Comparison of ENCODE assay signal across 28 cellular contexts in the genomic region with DNA sequence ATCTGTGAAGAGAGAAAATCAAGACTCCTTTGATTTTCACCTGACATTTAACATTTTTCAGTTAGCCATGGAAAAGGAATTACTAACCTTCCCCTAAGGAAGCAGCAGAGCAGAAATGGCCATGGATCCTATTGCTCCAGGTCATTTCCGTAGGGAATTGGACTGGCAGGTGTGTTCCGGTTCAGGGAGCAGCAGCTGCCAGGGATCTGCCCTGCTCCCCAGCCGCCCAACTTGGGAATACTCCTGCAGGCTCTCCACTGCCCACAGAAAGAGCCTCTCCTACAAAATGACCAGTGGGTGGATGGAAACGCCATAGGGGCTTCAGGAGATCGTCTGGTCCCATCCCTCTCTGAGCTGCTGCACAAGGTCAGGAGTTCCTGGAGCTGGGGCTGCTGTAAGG.
DNase-seq lines count a peak whose midpoint lies in the region; ATAC-seq and TF ChIP-seq lines count a peak whose summit lies in the region.
"Had no signal": no experiment of that assay in that cellular context is flagged by ENCODE, and none has a peak within 500 bp of the region (broad histone marks: within the 10 kb centered on the region; RNA-seq: fewer than 3 reads in every experiment).

No MANE protein-coding gene starts in this region.

- TF ChIP-seq EP300 in gastroesophageal sphincter (IDR thresholded peaks at IDR 0.05), result no peak

- H3K27me3 ChIP-seq in IMR-90 (ENCODE audit: control insufficient read depth, insufficient read depth, low read length) (no peaks in the 10 kb centered on the region), gastroesophageal sphincter (peaks cover 9% of the 10 kb centered on the region)
- H3K27me3 ChIP-seq: colonic mucosa, right atrium auricular region had no signal

- no peak overlapping the region for H2BK5ac ChIP-seq in IMR-90 (ENCODE audit: low read depth, low read length, poor library complexity, severe bottlenecking)

- no peak overlapping the region for H2BK120ac ChIP-seq in IMR-90 (ENCODE audit: low read depth, low read length)

- BruUV-seq in IMR-90 (replicated peaks; lab: Mats Ljungman, UMichigan), result no TSS peak

- no peaks in the 10 kb centered on the region for H4K20me1 ChIP-seq in IMR-90 (ENCODE audit: insufficient read depth, low read length)

- H3K27me3 Mint-ChIP-seq in type B pancreatic cell, result no peaks in the 10 kb centered on the region

- no peaks in the 10 kb centered on the region for H3K9me3 ChIP-seq in IMR-90 (ENCODE audit: control insufficient read depth, insufficient read depth, low read length)
- peaks cover 0 to 7% (median 0%) of the 10 kb centered on the region in 3 donors for H3K9me3 ChIP-seq in gastroesophageal sphincter
- H3K9me3 ChIP-seq: colonic mucosa, spleen had no signal

- H4K5ac ChIP-seq in IMR-90 (ENCODE audit: low read depth, low read length), result no peak overlapping the region

- H3K79me1 ChIP-seq in IMR-90 (ENCODE audit: low read depth in 1 of 2, low read length in 2 of 2), result no peaks in the 10 kb centered on the region

- H4K91ac ChIP-seq in IMR-90 (ENCODE audit: insufficient read depth, low read depth, low read length), result no peak overlapping the region

- H2BK15ac ChIP-seq in IMR-90 (ENCODE audit: low read depth, low read length), result no peak overlapping the region

- CTCF ChIA-PET in IMR-90 (lab: Yijun Ruan, JAX), result no interaction called here

- no peak overlapping the region for H3K23ac ChIP-seq in IMR-90 (ENCODE audit: low read depth, low read length)

- no peak overlapping the region for H3K27ac Mint-ChIP-seq in type B pancreatic cell
- H3K27ac Mint-ChIP-seq: activated B cell treated with CpG ODN at 0.5 μM for 24 hours; CD8-positive, alpha-beta memory T cell; IgD-negative memory B cell; stimulated activated memory B cell treated with anti-CD40 and anti-IgM and Interleukin-4, amounts not matched to agents 10 μg/mL and 1 μg/mL and 100 μg/mL, for 72 hours had no signal

- TF ChIP-seq POLR2A in IMR-90 (IDR thresholded peaks at IDR 0.05; ENCODE audit: low read depth, low read length), result no peak
- TF ChIP-seq POLR2A in gastroesophageal sphincter (IDR thresholded peaks at IDR 0.05), result no peak

- peak; percentile 49 to 72 (median 61) for DNase-seq in NCI-H1417 (lab: John Stamatoyannopoulos, UW)
- DNase-seq in NCI-H1417 treated with DMSO at 0.1 percent for 48 hours (lab: John Stamatoyannopoulos, UW), result no peak
- DNase-seq in IMR-90, result no peak
- peak; percentile 43 for DNase-seq in NCI-H2171 treated with DMSO at 0.1 percent for 48 hours (lab: John Stamatoyannopoulos, UW)
- DNase-seq in left colon, result no peak
- DNase-seq in NCI-H2227 (lab: John Stamatoyannopoulos, UW; ENCODE audit: unreplicated experiment), result no peak
- no peak for DNase-seq in type B pancreatic cell (ENCODE audit: extremely low spot score, unreplicated experiment)
- DNase-seq: 8988T; activated B cell treated with CpG ODN at 0.5 μM for 24 hours; activated CD4-positive, alpha-beta T cell treated with anti-CD3 and anti-CD28 coated beads, Interleukin-2, amount 50 U/mL, for 4 hours; activated CD8-positive, alpha-beta memory T cell treated with anti-CD3 and anti-CD28 coated beads, Interleukin-2, amount 50 U/mL, for 4 hours; activated naive CD4-positive, alpha-beta T cell treated with anti-CD3 and anti-CD28 coated beads, Interleukin-2, amount 50 U/mL, for 16 hours; AML-193; CD8-positive, alpha-beta memory T cell; colonic mucosa; effector memory CD4-positive, alpha-beta T cell; erythroblast; heart right ventricle; NCI-H1436; PC-3; spleen; stimulated activated CD4-positive, alpha-beta T cell treated with anti-CD3 and anti-CD28 coated beads, Interleukin-2, amount 100 ng/mL, for 48 hours; T-helper 9 cell had no signal

- no peak overlapping the region for H3K4me3 ChIP-seq in IMR-90 (ENCODE audit: insufficient read depth, low read depth, low read length)
- no peak overlapping the region for H3K4me3 ChIP-seq in gastroesophageal sphincter
- H3K4me3 ChIP-seq: colonic mucosa, heart right ventricle, right atrium auricular region had no signal

- WGBS in IMR-90 (ENCODE audit: extremely low coverage in 2 of 2, insufficient read length in 1 of 2), 2 experiments, result 0% methylated on average over 1 of the region's 5 CpGs; no CpG with 5 or more reads in 1 of the 2 experiments
- WGBS in gastroesophageal sphincter (ENCODE audit: low coverage in 1 of 2), 2 donors, result 51 to 74% methylated on average over 2 to 5 of the region's 5 CpGs

- no peak overlapping the region for H3K56ac ChIP-seq in IMR-90 (ENCODE audit: extremely low read depth, insufficient read depth, low read length)

- in situ Hi-C loops in IMR-90 (cut with MboI; ENCODE audit: low sequenced_read_pairs), result no loop called here

- peak overlapping the region; percentile 13 for H2AK9ac ChIP-seq in IMR-90 (replicated peaks; ENCODE audit: low read depth, low read length, poor library complexity)

- H3K9me3 Mint-ChIP-seq in type B pancreatic cell, result no peaks in the 10 kb centered on the region
- H3K9me3 Mint-ChIP-seq: activated B cell treated with CpG ODN at 0.5 μM for 24 hours; CD8-positive, alpha-beta memory T cell; stimulated activated memory B cell treated with anti-CD40 and anti-IgM and Interleukin-4, amounts not matched to agents 10 μg/mL and 1 μg/mL and 100 μg/mL, for 72 hours had no signal

- no peak for TF ChIP-seq RAD21 in IMR-90 (IDR thresholded peaks at IDR 0.05; ENCODE audit: low read length)

- no peak overlapping the region for H3K4me3 Mint-ChIP-seq in type B pancreatic cell
- H3K4me3 Mint-ChIP-seq: activated B cell treated with CpG ODN at 0.5 μM for 24 hours; CD8-positive, alpha-beta memory T cell; IgD-negative memory B cell; stimulated activated memory B cell treated with anti-CD40 and anti-IgM and Interleukin-4, amounts not matched to agents 10 μg/mL and 1 μg/mL and 100 μg/mL, for 72 hours had no signal

- H3K27ac ChIP-seq in IMR-90 (ENCODE audit: insufficient read depth, low read length) (no peak overlapping the region), gastroesophageal sphincter (no peak overlapping the region)
- H3K27ac ChIP-seq: colonic mucosa, heart right ventricle, right atrium auricular region, spleen had no signal

- no peak overlapping the region for H3K18ac ChIP-seq in IMR-90 (ENCODE audit: low read depth, low read length)

- no peaks in the 10 kb centered on the region for H3K4me1 Mint-ChIP-seq in type B pancreatic cell (ENCODE audit: unreplicated experiment)
- H3K4me1 Mint-ChIP-seq: activated B cell treated with CpG ODN at 0.5 μM for 24 hours; CD8-positive, alpha-beta memory T cell; IgD-negative memory B cell; stimulated activated memory B cell treated with anti-CD40 and anti-IgM and Interleukin-4, amounts not matched to agents 10 μg/mL and 1 μg/mL and 100 μg/mL, for 72 hours had no signal

- H3K4me1 ChIP-seq in IMR-90 (ENCODE audit: control insufficient read depth, insufficient read depth, low read length) (no peaks in the 10 kb centered on the region), gastroesophageal sphincter (peaks cover 0 to 6% (median 0%) of the 10 kb centered on the region in 3 donors)
- H3K4me1 ChIP-seq: colonic mucosa, right atrium auricular region, spleen had no signal

- H3K36me3 ChIP-seq in IMR-90 (ENCODE audit: control insufficient read depth, insufficient read depth, low read length) (no peaks in the 10 kb centered on the region), gastroesophageal sphincter (no peaks in the 10 kb centered on the region)
- H3K36me3 ChIP-seq: colonic mucosa, heart right ventricle, right atrium auricular region, spleen had no signal

- H3K9me1 ChIP-seq in IMR-90 (ENCODE audit: insufficient read depth, low read length), result no peaks in the 10 kb centered on the region

- no peaks in the 10 kb centered on the region for H3K36me3 Mint-ChIP-seq in type B pancreatic cell
- H3K36me3 Mint-ChIP-seq: CD8-positive, alpha-beta memory T cell; IgD-negative memory B cell; stimulated activated memory B cell treated with anti-CD40 and anti-IgM and Interleukin-4, amounts not matched to agents 10 μg/mL and 1 μg/mL and 100 μg/mL, for 72 hours had no signal

- no peak overlapping the region for H2AFZ ChIP-seq in IMR-90 (replicated peaks; ENCODE audit: low read length, poor library complexity)

- H3K4me2 ChIP-seq in IMR-90 (ENCODE audit: low read depth, low read length), result no peak overlapping the region

- ATAC-seq in IMR-90 (ENCODE audit: low read depth) (no peak), left colon (peak; percentile 26), gastroesophageal sphincter (no peak)
- ATAC-seq: heart right ventricle; left lobe of liver; PC-3; stimulated activated memory B cell treated with anti-CD40 and anti-IgM and Interleukin-4, amounts not matched to agents 10 μg/mL and 1 μg/mL and 100 μg/mL, for 72 hours had no signal

- no peak overlapping the region for H2BK20ac ChIP-seq in IMR-90 (ENCODE audit: low read depth, low read length)

- TF ChIP-seq CTCF in IMR-90 (conservative IDR thresholded peaks at IDR 0.05; ENCODE audit: low read depth, low read length) (no peak), type B pancreatic cell (conservative IDR thresholded peaks at IDR 0.05) (no peak), gastroesophageal sphincter (IDR thresholded peaks at IDR 0.05) (no peak)

- no peak overlapping the region for H3K4ac ChIP-seq in IMR-90 (ENCODE audit: low read depth, low read length)

- no peak overlapping the region for H2AK5ac ChIP-seq in IMR-90 (ENCODE audit: low read depth, low read length)

- H4K8ac ChIP-seq in IMR-90 (ENCODE audit: low read depth in 2 of 2, low read length in 2 of 2), result no peak overlapping the region

- H3K14ac ChIP-seq in IMR-90 (replicated peaks; ENCODE audit: low read depth, low read length), result no peak overlapping the region

- H3K9ac ChIP-seq in IMR-90 (ENCODE audit: low read depth, low read length), result no peak overlapping the region

- POLR2A ChIA-PET in IMR-90 (lab: Charles Lee; ENCODE audit: unreplicated experiment), result no interaction called here

- intact Hi-C loops in IMR-90 (cut with micrococcal nuclease), result no loop called here
- intact Hi-C loops in left colon (cut with DNase I, micrococcal nuclease), result no loop called here

- dilution Hi-C loops in IMR-90 (cut with HindIII; ENCODE audit: low sequenced_read_pairs, unreplicated experiment), result no loop called here

TF ChIP-seq in IMR-90, 13 proteins besides CTCF, POLR2A, EP300 and RAD21 (continues in another document):
- no peak for TF ChIP-seq NFE2L2 (IDR thresholded peaks at IDR 0.05; ENCODE audit: low read depth, low read length)
- no peak for TF ChIP-seq BHLHE40 (IDR thresholded peaks at IDR 0.05; ENCODE audit: low read depth, low read length)
- TF ChIP-seq MAZ (IDR thresholded peaks at IDR 0.05; ENCODE audit: borderline replicate concordance, low read depth, low read length), result no peak
- TF ChIP-seq, protein P1, sequence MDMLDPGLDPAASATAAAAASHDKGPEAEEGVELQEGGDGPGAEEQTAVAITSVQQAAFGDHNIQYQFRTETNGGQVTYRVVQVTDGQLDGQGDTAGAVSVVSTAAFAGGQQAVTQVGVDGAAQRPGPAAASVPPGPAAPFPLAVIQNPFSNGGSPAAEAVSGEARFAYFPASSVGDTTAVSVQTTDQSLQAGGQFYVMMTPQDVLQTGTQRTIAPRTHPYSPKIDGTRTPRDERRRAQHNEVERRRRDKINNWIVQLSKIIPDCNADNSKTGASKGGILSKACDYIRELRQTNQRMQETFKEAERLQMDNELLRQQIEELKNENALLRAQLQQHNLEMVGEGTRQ (IDR thresholded peaks at IDR 0.05; ENCODE audit: low read depth, low read length), result no peak
- no peak for TF ChIP-seq RCOR1 (IDR thresholded peaks at IDR 0.05; ENCODE audit: insufficient replicate concordance, low read length)
- TF ChIP-seq SMC3 (IDR thresholded peaks at IDR 0.05; ENCODE audit: low read depth, low read length), result no peak

Comparison
In these comparisons a context has a peak if more than half of its experiments do, and no peak if none do; other contexts are left out.
1. DNase-seq: peak in NCI-H1417 (3 of 3) and NCI-H2171 treated with DMSO at 0.1 percent for 48 hours (single experiment); none in NCI-H1417 treated with DMSO at 0.1 percent for 48 hours (single experiment), IMR-90 (single experiment), left colon (0 of 2), NCI-H2227 (single experiment) and type B pancreatic cell (single experiment).